20 cellular contexts compared by ENCODE assay signal in the genomic region with DNA sequence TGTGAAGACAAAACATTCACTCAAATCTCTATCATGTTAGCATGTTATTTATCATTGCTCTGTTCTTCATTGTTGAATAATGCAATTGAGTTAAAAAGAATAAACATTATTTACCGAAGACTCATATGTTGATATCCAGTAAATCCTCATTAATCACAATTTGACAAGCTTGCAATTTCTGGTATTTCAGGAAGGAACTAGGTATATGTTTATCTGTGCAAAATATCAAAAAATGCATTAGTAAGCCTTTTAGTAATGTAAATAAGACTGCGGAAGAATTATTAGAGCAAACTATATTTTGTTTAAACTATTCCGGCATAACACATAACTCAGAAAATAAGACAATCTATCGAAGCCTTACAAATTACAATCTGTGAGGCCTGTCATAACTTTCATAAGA.
"Had no signal": no experiment of that assay in that cellular context is flagged by ENCODE, and none has a peak within 500 bp of the region (broad histone marks: within the 10 kb centered on the region; RNA-seq: fewer than 3 reads in every experiment).

No MANE protein-coding gene starts in this region.

- H3K36me3 Mint-ChIP-seq: activated naive CD8-positive, alpha-beta T cell treated with anti-CD3 and anti-CD28 coated beads, Interleukin-2, amount 10 ng/mL, durations not matched to agents 7 days and 5 days had no signal

- DNase-seq: activated CD4-positive, alpha-beta T cell treated with anti-CD3 and anti-CD28 coated beads for 4 hours; activated CD8-positive, alpha-beta memory T cell treated with anti-CD3 and anti-CD28 coated beads, Interleukin-2, amount 50 U/mL, for 48 hours; activated CD8-positive, alpha-beta T cell treated with anti-CD3 and anti-CD28 coated beads for 36 hours; activated naive CD4-positive, alpha-beta T cell treated with anti-CD3 and anti-CD28 coated beads, Interleukin-2, amount 50 U/mL, for 16 hours; activated naive CD8-positive, alpha-beta T cell treated with anti-CD3 and anti-CD28 coated beads, Interleukin-2, amount 10 ng/mL, durations not matched to agents 7 days and 5 days; activated T-cell treated with anti-CD3 and anti-CD28 coated beads, Interleukin-2, amount 50 U/mL, for 1 hour; aorta; central memory CD4-positive, alpha-beta T cell; KG1; NCI-H1694; NCI-H2029; NCI-H2171 treated with DMSO at 0.1 percent for 48 hours; NCI-H510A; NK-92 treated with Interleukin-12 subunit alpha and Interleukin-12 subunit beta, amount 100 ng/mL, for 24 hours; OCI-M1; SW 1271 had no signal

- H3K27me3 ChIP-seq: SJSA1 had no signal

- H3K4me1 Mint-ChIP-seq: activated naive CD8-positive, alpha-beta T cell treated with anti-CD3 and anti-CD28 coated beads, Interleukin-2, amount 10 ng/mL, durations not matched to agents 7 days and 5 days had no signal

- H3K36me3 ChIP-seq: SJSA1 had no signal

- H3K27ac Mint-ChIP-seq: activated CD8-positive, alpha-beta T cell treated with anti-CD3 and anti-CD28 coated beads for 36 hours; activated naive CD8-positive, alpha-beta T cell treated with anti-CD3 and anti-CD28 coated beads, Interleukin-2, amount 10 ng/mL, durations not matched to agents 7 days and 5 days; T-helper 1 cell treated with Interleukin-12 subunit alpha and Interleukin-12 subunit beta and Interleukin-4 antibody, amounts not matched to agents 30 μg/mL and 1 μg/mL, for 36 hours had no signal

- H3K4me3 ChIP-seq: SJSA1 had no signal

- H3K27me3 Mint-ChIP-seq: activated CD8-positive, alpha-beta T cell treated with anti-CD3 and anti-CD28 coated beads for 36 hours; activated naive CD8-positive, alpha-beta T cell treated with anti-CD3 and anti-CD28 coated beads, Interleukin-2, amount 10 ng/mL, durations not matched to agents 7 days and 5 days had no signal

- ATAC-seq: activated CD4-positive, CD25-positive, alpha-beta regulatory T cell treated with anti-CD3 and anti-CD28 coated beads, Interleukin-2, amount 50 U/mL, for 24 hours; activated CD8-positive, alpha-beta T cell treated with anti-CD3 and anti-CD28 coated beads for 36 hours; SK-N-SH treated with all-trans-retinoic acid at 6 μM for 48 hours had no signal

- H3K9me3 ChIP-seq: SJSA1 had no signal

- H3K4me1 ChIP-seq: SJSA1 had no signal

- H3K4me3 Mint-ChIP-seq: activated CD8-positive, alpha-beta T cell treated with anti-CD3 and anti-CD28 coated beads for 36 hours; activated naive CD8-positive, alpha-beta T cell treated with anti-CD3 and anti-CD28 coated beads, Interleukin-2, amount 10 ng/mL, durations not matched to agents 7 days and 5 days; T-helper 1 cell treated with Interleukin-12 subunit alpha and Interleukin-12 subunit beta and Interleukin-4 antibody, amounts not matched to agents 30 μg/mL and 1 μg/mL, for 36 hours had no signal

- H3K27ac ChIP-seq: SJSA1 had no signal
